In the genomic region with DNA sequence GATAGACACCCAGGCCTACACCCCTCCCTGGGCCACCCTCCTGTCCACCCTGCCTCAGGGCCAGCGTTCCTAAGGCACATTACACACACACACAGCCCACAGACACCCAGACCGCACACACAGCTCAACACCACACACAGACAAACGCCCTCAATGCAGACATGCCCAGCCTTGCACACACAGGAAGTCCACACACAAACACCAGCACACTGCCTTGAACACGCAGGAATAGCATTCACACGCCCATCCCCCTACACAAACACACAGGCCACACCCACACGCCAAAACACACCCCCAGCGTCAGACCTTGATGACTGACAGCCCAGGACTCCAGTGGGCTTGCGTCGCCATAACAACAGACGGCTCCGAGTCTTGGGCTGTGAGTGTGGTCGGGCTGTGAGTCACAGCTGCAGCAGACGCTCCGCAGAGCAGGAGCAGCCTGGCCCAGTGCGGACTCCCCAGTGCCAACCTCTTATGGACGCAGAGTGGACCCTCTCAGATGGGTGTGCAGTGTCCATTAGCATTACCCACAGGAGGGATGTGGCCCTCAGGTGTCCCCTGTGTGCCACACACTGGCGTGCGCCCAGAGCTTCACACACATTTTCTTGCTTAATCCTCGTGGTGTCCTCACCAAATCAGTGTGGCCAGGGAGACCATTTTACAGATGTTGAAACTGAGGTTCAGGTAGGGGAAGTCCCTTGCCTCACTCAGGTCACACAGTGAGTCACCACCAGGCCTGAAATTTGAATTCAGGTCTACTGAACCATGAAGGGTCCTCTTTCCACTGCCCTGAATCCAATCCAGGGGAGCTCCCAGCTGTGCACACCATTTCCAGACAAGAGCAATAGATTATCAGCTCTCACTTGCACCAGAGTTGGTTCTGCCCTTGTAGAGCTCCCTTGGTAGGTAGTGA, we compare ENCODE assay signal across 9 cellular contexts. TPM values are rescaled to one million over a fixed set of nuclear protein-coding genes. Genes with fewer than 3 reads are reported as not detected.
A peak's percentile ranks its signal among the peaks of the same experiment; 100 is the strongest.
DNase-seq lines count a peak whose midpoint lies in the region; ATAC-seq, FAIRE-seq and TF ChIP-seq lines count a peak whose summit lies in the region.
"Had no signal": no experiment of that assay in that cellular context is flagged by ENCODE, and none has a peak within 500 bp of the region (broad histone marks: within the 10 kb centered on the region; RNA-seq: fewer than 3 reads in every experiment).

No MANE protein-coding gene starts in this region.

- H3K4me2 ChIP-seq in astrocyte (ENCODE audit: low read length), result peak overlapping the region; percentile 71

- H3K27ac Mint-ChIP-seq in astrocyte (ENCODE audit: unreplicated experiment), result peak overlapping the region; percentile 82

- peaks cover 2% of the 10 kb centered on the region for H3K36me3 Mint-ChIP-seq in astrocyte (ENCODE audit: low read depth, unreplicated experiment)

- H3K9me3 ChIP-seq in astrocyte (ENCODE audit: insufficient read depth, low read depth, low read length), result peaks cover 5% of the 10 kb centered on the region

- H3K9me3 Mint-ChIP-seq in astrocyte (ENCODE audit: unreplicated experiment), result peaks cover 10% of the 10 kb centered on the region

- 0 out of 2 replicates have a peak overlapping the region, but pooled peaks have one; percentile 15 for H3K4me3 ChIP-seq in Jurkat, Clone E6-1 (ENCODE audit: low read length)
- H3K4me3 ChIP-seq in astrocyte (ENCODE audit: insufficient read depth, low read depth, low read length), result no peak overlapping the region

- peaks cover 14% of the 10 kb centered on the region for H3K27me3 Mint-ChIP-seq in astrocyte (ENCODE audit: low read depth, unreplicated experiment)

- H3K9ac ChIP-seq in astrocyte (ENCODE audit: low read length), result peak overlapping the region; percentile 23

- peak; percentile 83 for ATAC-seq in GM21526 (IDR thresholded peaks at IDR 0.05; ENCODE audit: low FRiP score, unreplicated experiment)

- H3K36me3 ChIP-seq in astrocyte (ENCODE audit: insufficient read depth, low read length), result no peaks in the 10 kb centered on the region

- peaks cover 17% of the 10 kb centered on the region for H3K4me1 Mint-ChIP-seq in astrocyte (ENCODE audit: low read depth, unreplicated experiment)

- H3K27me3 ChIP-seq in astrocyte (ENCODE audit: insufficient read depth, low read length), result no peaks in the 10 kb centered on the region

- peak; percentile 94 for FAIRE-seq in astrocyte (lab: Jason Lieb, UNC)

- no peaks in the 10 kb centered on the region for H4K20me1 ChIP-seq in astrocyte (ENCODE audit: insufficient read depth, low read length)

- H3K27ac ChIP-seq in astrocyte (ENCODE audit: low read depth, low read length), result no peak overlapping the region
- H3K27ac ChIP-seq: VCaP had no signal

- TF ChIP-seq CTCF in astrocyte (IDR thresholded peaks at IDR 0.05; ENCODE audit: insufficient read depth, low read depth, low read length), result no peak

- peak overlapping the region; percentile 7 for H3K4me3 Mint-ChIP-seq in astrocyte (ENCODE audit: unreplicated experiment)

- H3K79me2 ChIP-seq in astrocyte (ENCODE audit: insufficient read depth, low read length), result no peaks in the 10 kb centered on the region

- peaks cover 17% of the 10 kb centered on the region for H3K4me1 ChIP-seq in astrocyte (ENCODE audit: insufficient read depth, low read length)

- peak overlapping the region; percentile 71 for H2AFZ ChIP-seq in astrocyte (ENCODE audit: low read depth, low read length)

- DNase-seq in Daoy (ENCODE audit: low read depth) (peak; percentile 97), T-helper 22 cell (ENCODE audit: low read depth) (peak; percentile 63), astrocyte (ENCODE audit: low read depth) (peak; percentile 96), kidney glomerular epithelial cell (lab: John Stamatoyannopoulos, UW) (peak; percentile 87), DMS153 (lab: John Stamatoyannopoulos, UW) (no peak)
- peak; percentile 86 for DNase-seq in Jurkat, Clone E6-1 (ENCODE audit: low read depth, low spot score)
- peak; percentile 41 to 71 (median 64) for DNase-seq in stimulated activated CD4-positive, alpha-beta T cell treated with anti-CD3 and anti-CD28 coated beads, TNF-alpha, amount 100 ng/mL, for 48 hours (ENCODE audit: low read depth in 3 of 3)

RNA-seq across cellular contexts. Expression of gene RAI1, which starts 17.8 kb away (rescaled TPM):
- total RNA-seq in Daoy (2014; rRNA removed; shearing (Covaris generic)), result 5.2 and 5.9 TPM in 2 replicates
- 16.2 TPM for polyA plus RNA-seq in Jurkat, Clone E6-1 (2012; ENCODE audit: insufficient read depth, insufficient read length)
- 39.1 and 39.8 TPM in 2 replicates for total RNA-seq in astrocyte
